In genomic region chr4:184117662-184118199, GRCh38 we compare ENCODE assay signal across 32 cellular contexts.
"Had no signal": no experiment of that assay in that cellular context is flagged by ENCODE, and none has a peak within 500 bp of the region (broad histone marks: within the 10 kb centered on the region; RNA-seq: fewer than 3 reads in every experiment).

No MANE protein-coding gene starts in this region.

- H3K27ac Mint-ChIP-seq: activated B cell treated with CpG ODN at 0.5 μM for 24 hours; activated CD8-positive, alpha-beta T cell treated with anti-CD3 and anti-CD28 coated beads for 36 hours; activated naive CD4-positive, alpha-beta T cell treated with anti-CD3 and anti-CD28 coated beads, Interleukin-2, amount 10 ng/mL, durations not matched to agents 7 days and 5 days; activated naive CD8-positive, alpha-beta T cell; activated naive CD8-positive, alpha-beta T cell treated with anti-CD3 and anti-CD28 coated beads, Interleukin-2, amount 50 U/mL, for 24 hours; brain; IgD-negative memory B cell; T-cell; T-helper 17 cell had no signal

- H3K27me3 Mint-ChIP-seq: brain had no signal

- H3K4me2 ChIP-seq: SK-N-SH had no signal

- H3K4me3 ChIP-seq: Peyer's patch, SJSA1 had no signal

- H3K9me3 ChIP-seq: Peyer's patch, SJSA1, SK-N-SH had no signal

- H3K4me1 ChIP-seq: Peyer's patch, SJSA1 had no signal

- H3K27me3 ChIP-seq: Peyer's patch, SJSA1 had no signal

- H3K9me3 Mint-ChIP-seq: activated B cell treated with CpG ODN at 0.5 μM for 24 hours; activated CD8-positive, alpha-beta T cell treated with anti-CD3 and anti-CD28 coated beads for 36 hours; activated naive CD4-positive, alpha-beta T cell treated with anti-CD3 and anti-CD28 coated beads, Interleukin-2, amount 10 ng/mL, durations not matched to agents 7 days and 5 days; activated naive CD8-positive, alpha-beta T cell treated with anti-CD3 and anti-CD28 coated beads, Interleukin-2, amount 50 U/mL, for 24 hours; activated T-cell treated with anti-CD3 and anti-CD28 coated beads, Interleukin-2, amount 50 U/mL, for 4 hours; T-cell had no signal

- DNase-seq: activated B cell treated with CpG ODN at 0.5 μM for 24 hours; activated CD4-positive, alpha-beta T cell treated with anti-CD3 and anti-CD28 coated beads for 48 hours; activated CD4-positive, alpha-beta T cell treated with anti-CD3 and anti-CD28 coated beads, Interleukin-2, amount 50 U/mL, for 4 hours; activated CD4-positive, CD25-positive, alpha-beta regulatory T cell treated with anti-CD3 and anti-CD28 coated beads, Interleukin-2, amount 50 U/mL, for 72 hours; activated CD8-positive, alpha-beta T cell treated with anti-CD3 and anti-CD28 coated beads for 36 hours; activated effector memory CD4-positive, alpha-beta T cell treated with Interleukin-2 at 50 U/mL for 16 hours; activated naive CD4-positive, alpha-beta T cell treated with anti-CD3 and anti-CD28 coated beads, Interleukin-2, amount 10 ng/mL, durations not matched to agents 7 days and 5 days; activated naive CD8-positive, alpha-beta T cell treated with anti-CD3 and anti-CD28 coated beads, Interleukin-2, amount 50 U/mL, for 24 hours; activated T-cell treated with anti-CD3 and anti-CD28 coated beads for 4 hours; activated T-cell treated with anti-CD3 and anti-CD28 coated beads, Interleukin-2, amount 50 U/mL, for 4 hours; anterior cingulate cortex; Karpas-422; KBM-7; NCI-H1105; NCI-H1417 treated with DMSO at 0.1 percent for 48 hours; NCI-H187 treated with DMSO at 0.1 percent for 48 hours; NCI-H2081; NCI-H345; NCI-H524 treated with DMSO at 0.1 percent for 48 hours; NK-92 treated with Interleukin-12 subunit alpha and Interleukin-12 subunit beta, amount 100 ng/mL, for 24 hours; PC-3; Peyer's patch; RPMI8226; SHP77 treated with DMSO at 0.1 percent for 48 hours; SK-N-SH; T-cell; T-helper 17 cell had no signal

- H3K4me1 Mint-ChIP-seq: activated B cell treated with CpG ODN at 0.5 μM for 24 hours; activated naive CD4-positive, alpha-beta T cell treated with anti-CD3 and anti-CD28 coated beads, Interleukin-2, amount 10 ng/mL, durations not matched to agents 7 days and 5 days; brain; IgD-negative memory B cell; T-cell had no signal

- H3K36me3 Mint-ChIP-seq: activated naive CD4-positive, alpha-beta T cell treated with anti-CD3 and anti-CD28 coated beads, Interleukin-2, amount 10 ng/mL, durations not matched to agents 7 days and 5 days; activated naive CD8-positive, alpha-beta T cell; brain; T-cell had no signal

- H3K9ac ChIP-seq: SK-N-SH had no signal

- H3K27ac ChIP-seq: Peyer's patch, SJSA1, VCaP had no signal

- ATAC-seq: activated CD8-positive, alpha-beta T cell treated with anti-CD3 and anti-CD28 coated beads for 36 hours; activated naive CD8-positive, alpha-beta T cell treated with anti-CD3 and anti-CD28 coated beads, Interleukin-2, amount 50 U/mL, for 24 hours; activated T-cell treated with anti-CD3 and anti-CD28 coated beads, Interleukin-2, amount 50 U/mL, for 4 hours; PC-3; T-cell; T-helper 17 cell had no signal

- H3K4me3 Mint-ChIP-seq: activated B cell treated with CpG ODN at 0.5 μM for 24 hours; activated CD8-positive, alpha-beta T cell treated with anti-CD3 and anti-CD28 coated beads for 36 hours; activated naive CD4-positive, alpha-beta T cell treated with anti-CD3 and anti-CD28 coated beads, Interleukin-2, amount 10 ng/mL, durations not matched to agents 7 days and 5 days; activated naive CD8-positive, alpha-beta T cell; activated naive CD8-positive, alpha-beta T cell treated with anti-CD3 and anti-CD28 coated beads, Interleukin-2, amount 50 U/mL, for 24 hours; activated T-cell treated with anti-CD3 and anti-CD28 coated beads, Interleukin-2, amount 50 U/mL, for 4 hours; brain; IgD-negative memory B cell; T-cell; T-helper 17 cell had no signal

- H3K36me3 ChIP-seq: Peyer's patch, SJSA1 had no signal
